Comparison of ENCODE assay signal across 8 cellular contexts in the genomic region with DNA sequence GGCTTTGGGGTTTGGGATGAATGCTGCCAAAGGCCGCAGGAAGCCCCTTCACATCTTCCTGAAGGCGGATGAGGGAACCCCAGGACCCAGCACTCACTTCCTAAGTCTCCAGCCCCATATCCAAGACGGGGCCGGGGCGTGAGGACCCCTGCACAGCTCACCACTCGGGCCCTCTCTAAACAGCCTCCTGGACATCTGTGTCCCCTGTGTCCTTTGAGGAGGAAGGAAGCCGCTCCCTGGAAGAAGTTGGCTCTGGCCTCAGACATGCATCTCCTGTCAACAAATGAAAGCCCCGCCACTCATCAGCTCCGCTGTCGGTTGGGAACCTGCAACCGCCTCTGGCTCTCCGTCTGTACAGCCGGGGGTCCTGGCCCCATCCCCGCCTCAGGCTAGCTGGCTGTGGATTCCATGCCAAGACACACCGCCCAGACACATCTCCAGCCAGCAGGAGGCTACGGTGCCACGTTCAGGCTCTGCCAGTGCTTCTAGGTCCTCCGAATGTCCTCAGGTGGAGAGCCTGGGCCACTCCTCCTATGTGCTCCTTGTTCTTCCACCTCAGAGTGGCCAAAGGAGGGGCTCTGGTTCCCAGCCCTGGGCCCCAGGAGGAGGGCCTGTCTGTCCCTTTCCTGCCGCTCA.
DNase-seq lines count a peak whose midpoint lies in the region; ATAC-seq and TF ChIP-seq lines count a peak whose summit lies in the region.

No MANE protein-coding gene starts in this region.

- intact Hi-C loops in CD8-positive, alpha-beta T cell (cut with DNase I, micrococcal nuclease): loop anchor here in 1 of 2 experiments (2.0 kb wide), 1 partner anchor 17 kb away; no protein-coding TSS in a partner anchor
- intact Hi-C loops in esophagus muscularis mucosa (cut with DNase I): no loop called here

- peak overlapping the region; percentile 79 for H3K27ac Mint-ChIP-seq in CD8-positive, alpha-beta T cell

- ATAC-seq in CD8-positive, alpha-beta T cell: no peak
- ATAC-seq in GM21526 (IDR thresholded peaks at IDR 0.05; ENCODE audit: low FRiP score, unreplicated experiment): no peak

- POLR2A ChIA-PET in CD8-positive, alpha-beta T cell (lab: Charles Lee): interaction anchor here (1.1 to 1.5 kb wide), 2 partner anchors 10 to 141 kb away, joined by 3 to 4 read pairs; no protein-coding TSS in a partner anchor

- peaks cover 62% of the 10 kb centered on the region for H3K4me1 Mint-ChIP-seq in CD8-positive, alpha-beta T cell (ENCODE audit: low read depth)

- H3K27ac ChIP-seq in CD8-positive, alpha-beta T cell (ENCODE audit: low read depth, low read length): peak overlapping the region; percentile 26
- peak overlapping the region; percentile 53 to 78 (median 65) for H3K27ac ChIP-seq in esophagus muscularis mucosa (replicated peaks in 1 of 4)
- peak overlapping the region; percentile 29 for H3K27ac ChIP-seq in parathyroid adenoma

- no peaks in the 10 kb centered on the region for H3K27me3 Mint-ChIP-seq in CD8-positive, alpha-beta T cell (ENCODE audit: low read depth)

- no peaks in the 10 kb centered on the region for H3K9me3 ChIP-seq in CD8-positive, alpha-beta T cell (ENCODE audit: low read length)
- H3K9me3 ChIP-seq in esophagus muscularis mucosa (no peaks in the 10 kb centered on the region), parathyroid adenoma (ENCODE audit: control insufficient read depth, low read length) (no peaks in the 10 kb centered on the region)

- no peak overlapping the region for H2AFZ ChIP-seq in parathyroid adenoma

- CTCF ChIA-PET in CD8-positive, alpha-beta T cell (lab: Charles Lee): interaction anchor here (1.2 to 2.0 kb wide), 3 partner anchors 10 to 279 kb away, joined by 3 to 4 read pairs (median 4); no protein-coding TSS in a partner anchor

- no peak overlapping the region for H3K9ac ChIP-seq in parathyroid adenoma

- H3K4me2 ChIP-seq in parathyroid adenoma (ENCODE audit: low read length): no peak overlapping the region

- no peaks in the 10 kb centered on the region for H3K27me3 ChIP-seq in CD8-positive, alpha-beta T cell (ENCODE audit: insufficient read depth, low read length)
- no peaks in the 10 kb centered on the region for H3K27me3 ChIP-seq in esophagus muscularis mucosa
- H3K27me3 ChIP-seq in parathyroid adenoma (ENCODE audit: control insufficient read depth, insufficient read depth, low read length): no peaks in the 10 kb centered on the region

- peak overlapping the region; percentile 53 for H3K4me3 Mint-ChIP-seq in CD8-positive, alpha-beta T cell

- no peaks in the 10 kb centered on the region for H3K79me2 ChIP-seq in parathyroid adenoma

- H3K36me3 Mint-ChIP-seq in CD8-positive, alpha-beta T cell: no peaks in the 10 kb centered on the region

- no peak for DNase-seq in CD8-positive, alpha-beta T cell
- peak; percentile 5 for DNase-seq in SK-MEL-5 (ENCODE audit: low read depth, low spot score)
- no peak for DNase-seq in esophagus muscularis mucosa (ENCODE audit: extremely low spot score)
- no peak for DNase-seq in GM19238 (ENCODE audit: insufficient read length, low spot score)
- no peak for DNase-seq in COLO668 (lab: John Stamatoyannopoulos, UW; ENCODE audit: unreplicated experiment)
- no peak for DNase-seq in G401 (ENCODE audit: low spot score)

- no peaks in the 10 kb centered on the region for H3K9me3 Mint-ChIP-seq in CD8-positive, alpha-beta T cell

- TF ChIP-seq POLR2A in esophagus muscularis mucosa (IDR thresholded peaks at IDR 0.05; ENCODE audit: low read depth): no peak

- no peak for TF ChIP-seq CTCF in CD8-positive, alpha-beta T cell (IDR thresholded peaks at IDR 0.05)
- TF ChIP-seq CTCF in esophagus muscularis mucosa (IDR thresholded peaks at IDR 0.05) (no peak), parathyroid adenoma (IDR thresholded peaks at IDR 0.05) (no peak)

- in situ Hi-C loops in SK-MEL-5 (cut with HindIII; ENCODE audit: low pct_unique_long_range_greater_than_20kb, low sequenced_read_pairs): no loop called here
- in situ Hi-C loops in G401 (cut with HindIII; ENCODE audit: low sequenced_read_pairs): no loop called here

- H3K36me3 ChIP-seq in CD8-positive, alpha-beta T cell (ENCODE audit: insufficient read depth, low read length): no peaks in the 10 kb centered on the region
- H3K36me3 ChIP-seq in esophagus muscularis mucosa (no peaks in the 10 kb centered on the region), parathyroid adenoma (ENCODE audit: control insufficient read depth, insufficient read depth, low read length) (no peaks in the 10 kb centered on the region)

- 78% methylated on average over 18 of the region's 19 CpGs for WGBS in esophagus muscularis mucosa

- peaks cover 60% of the 10 kb centered on the region for H3K4me1 ChIP-seq in CD8-positive, alpha-beta T cell (ENCODE audit: insufficient read depth, low read length)
- H3K4me1 ChIP-seq in esophagus muscularis mucosa (peaks cover 23 to 27% (median 27%) of the 10 kb centered on the region in 4 donors), parathyroid adenoma (no peaks in the 10 kb centered on the region)

- TF ChIP-seq EP300 in esophagus muscularis mucosa (IDR thresholded peaks at IDR 0.05): no peak

- H3K4me3 ChIP-seq in CD8-positive, alpha-beta T cell (ENCODE audit: low read depth, low read length): no peak overlapping the region
- H3K4me3 ChIP-seq in esophagus muscularis mucosa (no peak overlapping the region), parathyroid adenoma (ENCODE audit: low read depth, low read length) (no peak overlapping the region)
